1 cellular context compared by ENCODE assay signal in the genomic region with DNA sequence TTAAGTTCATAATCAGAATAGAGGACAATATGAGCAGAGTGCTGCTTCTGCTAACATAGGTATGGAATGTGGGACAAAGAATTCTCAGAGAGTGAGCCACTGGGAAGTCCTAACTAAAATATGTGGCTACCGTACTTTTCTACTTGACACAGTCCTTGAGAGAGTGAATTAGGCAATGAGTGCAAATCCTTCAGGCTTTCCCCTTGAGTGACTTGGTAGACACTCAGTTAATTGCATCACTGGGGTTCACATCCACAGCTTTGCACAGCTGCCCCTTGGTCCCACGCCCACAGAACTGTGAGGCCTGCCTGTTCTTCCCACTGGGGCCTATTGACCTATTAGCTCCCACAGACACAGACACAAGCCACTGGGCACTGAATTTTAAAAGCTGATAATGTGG.
TF ChIP-seq lines count a peak whose summit lies in the region.

No MANE protein-coding gene starts in this region.

TF ChIP-seq in IMR-90, 13 proteins besides CTCF, POLR2A, EP300 and RAD21 (continued from another document):
- TF ChIP-seq MXI1 (IDR thresholded peaks at IDR 0.05; ENCODE audit: borderline replicate concordance, low read depth, low read length) (no peak), RFX5 (IDR thresholded peaks at IDR 0.05; ENCODE audit: low read depth, low read length) (no peak), MAFK (IDR thresholded peaks at IDR 0.05; ENCODE audit: low read depth, low read length) (no peak), CEBPB (IDR thresholded peaks at IDR 0.05; ENCODE audit: low read depth, low read length) (no peak), NFE2L2 (IDR thresholded peaks at IDR 0.05; ENCODE audit: low read depth, low read length) (no peak), MAZ (IDR thresholded peaks at IDR 0.05; ENCODE audit: borderline replicate concordance, low read depth, low read length) (no peak), BHLHE40 (IDR thresholded peaks at IDR 0.05; ENCODE audit: low read depth, low read length) (no peak), SMC3 (IDR thresholded peaks at IDR 0.05; ENCODE audit: low read depth, low read length) (no peak), CHD1 (IDR thresholded peaks at IDR 0.05; ENCODE audit: low read depth, low read length) (no peak)
- TF ChIP-seq, protein P1, sequence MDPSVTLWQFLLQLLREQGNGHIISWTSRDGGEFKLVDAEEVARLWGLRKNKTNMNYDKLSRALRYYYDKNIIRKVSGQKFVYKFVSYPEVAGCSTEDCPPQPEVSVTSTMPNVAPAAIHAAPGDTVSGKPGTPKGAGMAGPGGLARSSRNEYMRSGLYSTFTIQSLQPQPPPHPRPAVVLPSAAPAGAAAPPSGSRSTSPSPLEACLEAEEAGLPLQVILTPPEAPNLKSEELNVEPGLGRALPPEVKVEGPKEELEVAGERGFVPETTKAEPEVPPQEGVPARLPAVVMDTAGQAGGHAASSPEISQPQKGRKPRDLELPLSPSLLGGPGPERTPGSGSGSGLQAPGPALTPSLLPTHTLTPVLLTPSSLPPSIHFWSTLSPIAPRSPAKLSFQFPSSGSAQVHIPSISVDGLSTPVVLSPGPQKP (IDR thresholded peaks at IDR 0.05; ENCODE audit: borderline replicate concordance, low read depth, low read length) = no peak
TF ChIP-seq in IMR-90: peak in this region for 0.
